32 cellular contexts compared by ENCODE assay signal in genomic region chr1:216711712-216712111, GRCh38. TPM values are rescaled to one million over a fixed set of nuclear protein-coding genes. Genes with fewer than 3 reads are reported as not detected.
DNase-seq lines count a peak whose midpoint lies in the region; ATAC-seq, FAIRE-seq and TF ChIP-seq lines count a peak whose summit lies in the region.
"Had no signal": no experiment of that assay in that cellular context is flagged by ENCODE, and none has a peak within 500 bp of the region (broad histone marks: within the 10 kb centered on the region; RNA-seq: fewer than 3 reads in every experiment).

No MANE protein-coding gene starts in this region.

- no peak for ATAC-seq in SK-N-SH treated with all-trans-retinoic acid at 6 μM for 48 hours
- no peak for ATAC-seq in HG02610 (IDR thresholded peaks at IDR 0.05; ENCODE audit: unreplicated experiment)
- ATAC-seq: A549; CD8-positive, alpha-beta T cell had no signal

- H2AFZ ChIP-seq in SK-N-SH (ENCODE audit: low read depth): no peak overlapping the region

- no peak for TF ChIP-seq RAD21 in SK-N-SH (IDR thresholded peaks at IDR 0.05; ENCODE audit: low read length)

- CTCF ChIA-PET in SK-N-SH (lab: Yijun Ruan, JAX): interaction anchor here (1.0 to 1.4 kb wide), 4 partner anchors 12 to 255 kb away, joined by 3 to 5 read pairs (median 3); partner anchors contain the start of gene ESRRG

- no peak overlapping the region for H3K4me2 ChIP-seq in SK-N-SH
- H3K4me2 ChIP-seq: A549; BLaER1; BLaER1 treated with 17β-estradiol and CSF1 and Interleukin-3, amounts not matched to agents 10 nM and 100 nM had no signal

- H3K9me3 ChIP-seq in SK-N-SH (no peaks in the 10 kb centered on the region), BE2C (no peaks in the 10 kb centered on the region)
- H3K9me3 ChIP-seq: A549; BLaER1; BLaER1 treated with 17β-estradiol and CSF1 and Interleukin-3, amounts not matched to agents 10 nM and 100 nM; Caco-2 had no signal

- POLR2A ChIA-PET in SK-N-SH (lab: Yijun Ruan, JAX): no interaction called here

- peak; percentile 11 for FAIRE-seq in D721Med (lab: Jason Lieb, UNC)
- FAIRE-seq: A204.1, A549 had no signal

- H3K27me3 ChIP-seq in SK-N-SH (ENCODE audit: insufficient read depth) (no peaks in the 10 kb centered on the region), BE2C (no peaks in the 10 kb centered on the region)
- H3K27me3 ChIP-seq: BLaER1; BLaER1 treated with 17β-estradiol and CSF1 and Interleukin-3, amounts not matched to agents 10 nM and 100 nM had no signal

- DNase-seq in SK-N-SH: no peak
- no peak for DNase-seq in BE2C
- DNase-seq in D721Med (ENCODE audit: insufficient read length, low spot score): no peak
- DNase-seq in NCI-H446 (lab: John Stamatoyannopoulos, UW): no peak
- DNase-seq: 8988T; ACHN; AML-193; C1 segment of cervical spinal cord; Caco-2; Calu3; CD4-positive, alpha-beta memory T cell; CD4-positive, alpha-beta T cell; CD4-positive, CD25-positive, alpha-beta regulatory T cell; CD8-positive, alpha-beta memory T cell; CD8-positive, alpha-beta T cell; COR-L47; DMS 273 treated with DMSO at 0.1 percent for 48 hours; DMS153; DMS53; DMS79; DMS79 treated with DMSO at 0.1 percent for 48 hours; DND-41; EL had no signal

- H3K36me3 ChIP-seq in SK-N-SH (replicated peaks in 1 of 2; ENCODE audit: control insufficient read depth in 1 of 2, insufficient read depth in 2 of 2, low read length in 1 of 2): no peaks in the 10 kb centered on the region
- H3K36me3 ChIP-seq in BE2C: peaks cover 9% of the 10 kb centered on the region
- H3K36me3 ChIP-seq: BLaER1; BLaER1 treated with 17β-estradiol and CSF1 and Interleukin-3, amounts not matched to agents 10 nM and 100 nM had no signal

- no peak for TF ChIP-seq EP300 in SK-N-SH (IDR thresholded peaks at IDR 0.05; ENCODE audit: borderline replicate concordance in 1 of 2, low read depth in 1 of 2, low read length in 1 of 2)

- no peak overlapping the region for H3K9ac ChIP-seq in SK-N-SH
- H3K9ac ChIP-seq: BLaER1; BLaER1 treated with 17β-estradiol and CSF1 and Interleukin-3, amounts not matched to agents 10 nM and 100 nM had no signal

- H3K9me2 ChIP-seq in SK-N-SH: no peaks in the 10 kb centered on the region

- H3K4me1 ChIP-seq in SK-N-SH (ENCODE audit: control insufficient read depth in 1 of 2, insufficient read depth in 2 of 2, low read depth in 1 of 2, low read length in 1 of 2) (peaks cover 0 to 11% of the 10 kb centered on the region in 2 experiments; a peak in 2 of 4 replicates), BE2C (peaks cover 52% of the 10 kb centered on the region)
- H3K4me1 ChIP-seq: A549; BLaER1; BLaER1 treated with 17β-estradiol and CSF1 and Interleukin-3, amounts not matched to agents 10 nM and 100 nM; Caco-2 had no signal

- H3K4me3 ChIP-seq in SK-N-SH (ENCODE audit: low read depth in 2 of 2, low read length in 1 of 2) (no peak overlapping the region), BE2C (ENCODE audit: low read depth, low read length) (peak overlapping the region; percentile 54)
- H3K4me3 ChIP-seq: A549; BLaER1; BLaER1 treated with 17β-estradiol and CSF1 and Interleukin-3, amounts not matched to agents 10 nM and 100 nM had no signal

- H3K27ac ChIP-seq in SK-N-SH (ENCODE audit: low read depth in 2 of 2, low read length in 1 of 2): no peak overlapping the region
- H3K27ac ChIP-seq: 22Rv1; A549; BLaER1; BLaER1 treated with 17β-estradiol and CSF1 and Interleukin-3, amounts not matched to agents 10 nM and 100 nM; C4-2B had no signal

- H4K20me1 ChIP-seq in SK-N-SH (ENCODE audit: insufficient read depth): no peaks in the 10 kb centered on the region
- H4K20me1 ChIP-seq: BLaER1; BLaER1 treated with 17β-estradiol and CSF1 and Interleukin-3, amounts not matched to agents 10 nM and 100 nM had no signal

- no peaks in the 10 kb centered on the region for H3K79me2 ChIP-seq in SK-N-SH (ENCODE audit: insufficient read depth)

- TF ChIP-seq CTCF in SK-N-SH (IDR thresholded peaks at IDR 0.05) (no peak), BE2C (IDR thresholded peaks at IDR 0.05; ENCODE audit: low read depth, low read length) (no peak), D721Med (IDR thresholded peaks at IDR 0.05; ENCODE audit: insufficient read depth, missing control alignments) (no peak)

- H3F3A ChIP-seq in SK-N-SH (replicated peaks; ENCODE audit: insufficient read depth): no peaks in the 10 kb centered on the region

TF ChIP-seq in SK-N-SH treated with all-trans-retinoic acid at 6 μM for 48 hours, 23 proteins besides CTCF, POLR2A, EP300 and RAD21:
- TF ChIP-seq GLIS3 (CRISPR knock-in tag; IDR thresholded peaks at IDR 0.05) (no peak), ZC3H10 (CRISPR knock-in tag; IDR thresholded peaks at IDR 0.05) (peak; percentile 85), ZNF565 (CRISPR knock-in tag; conservative IDR thresholded peaks at IDR 0.05; ENCODE audit: low read depth) (no peak), CSRNP3 (CRISPR knock-in tag; IDR thresholded peaks at IDR 0.05) (no peak), ESRRG (CRISPR knock-in tag; IDR thresholded peaks at IDR 0.05) (no peak), SNAI2 (CRISPR knock-in tag; IDR thresholded peaks at IDR 0.05) (no peak), ISL1 (CRISPR knock-in tag; IDR thresholded peaks at IDR 0.05) (peak; percentile 76)

TF ChIP-seq in SK-N-SH, 30 proteins besides CTCF, POLR2A, EP300 and RAD21:
- TF ChIP-seq USF1 (IDR thresholded peaks at IDR 0.05; ENCODE audit: borderline replicate concordance, low read depth): no peak
- no peak for TF ChIP-seq JUND (IDR thresholded peaks at IDR 0.05)

RNA-seq across cellular contexts. Expression of gene ESRRG, which starts 11.5 kb away (rescaled TPM):
- polyA plus RNA-seq in SK-N-SH (2012; rRNA removed): 0.26 and 0.57 TPM in 2 replicates
- 0.81 and 1.3 TPM in 2 replicates for polyA plus RNA-seq in SK-N-SH (2012; cell fraction: cytosol; rRNA removed)
- polyA plus RNA-seq in SK-N-SH (2012; cell fraction: nucleus; rRNA removed): 0.35 and 0.67 TPM in 2 replicates
- polyA plus RNA-seq in BE2C (2012; ENCODE audit: insufficient read depth, insufficient read length, low read depth): 51.9 TPM
- polyA plus RNA-seq: CD14-positive monocyte; CD4-positive, alpha-beta memory T cell; CD4-positive, CD25-positive, alpha-beta regulatory T cell; CD8-positive, alpha-beta memory T cell had no signal
